Comparison of ENCODE assay signal across 1 cellular context in genomic region chr9:94922098-94922607, GRCh38.
TF ChIP-seq lines count a peak whose summit lies in the region.

No MANE protein-coding gene starts in this region.

TF ChIP-seq in HepG2, 621 proteins besides CTCF, POLR2A, EP300 and RAD21 (continued from another document and continues in another):
- TF ChIP-seq KLF9 (CRISPR knock-in tag; IDR thresholded peaks at IDR 0.05; ENCODE audit: low read depth) (no peak), IKZF1 (IDR thresholded peaks at IDR 0.05) (no peak), ZNF460 (CRISPR knock-in tag; IDR thresholded peaks at IDR 0.05; ENCODE audit: borderline replicate concordance) (no peak), SNAI1 (CRISPR knock-in tag; IDR thresholded peaks at IDR 0.05; ENCODE audit: borderline replicate concordance) (no peak), GATAD1 (CRISPR knock-in tag; IDR thresholded peaks at IDR 0.05) (no peak), HOXA7 (CRISPR knock-in tag; IDR thresholded peaks at IDR 0.05) (no peak), NKX3-1 (CRISPR knock-in tag; IDR thresholded peaks at IDR 0.05) (no peak), FOXP4 (CRISPR knock-in tag; IDR thresholded peaks at IDR 0.05) (peak; percentile 70), TOE1 (CRISPR knock-in tag; IDR thresholded peaks at IDR 0.05) (no peak), JUNB (CRISPR knock-in tag; IDR thresholded peaks at IDR 0.05; ENCODE audit: borderline replicate concordance) (no peak), SKI (IDR thresholded peaks at IDR 0.05; ENCODE audit: partially characterized antibody) (peak; percentile 80), ONECUT2 (CRISPR knock-in tag; IDR thresholded peaks at IDR 0.05) (no peak), ZFX (CRISPR knock-in tag; IDR thresholded peaks at IDR 0.05; ENCODE audit: low read depth) (peak; percentile 69), ZNF710 (CRISPR knock-in tag; IDR thresholded peaks at IDR 0.05; ENCODE audit: borderline replicate concordance) (no peak), ZFYVE20 (CRISPR knock-in tag; IDR thresholded peaks at IDR 0.05; ENCODE audit: borderline replicate concordance, low read depth) (no peak), ARID4A (CRISPR knock-in tag; IDR thresholded peaks at IDR 0.05; ENCODE audit: borderline replicate concordance) (peak; percentile 29; the same call in 1 of the 2 replicates), ZNF652 (CRISPR knock-in tag; IDR thresholded peaks at IDR 0.05; ENCODE audit: borderline replicate concordance, low read depth) (no peak), SRF (IDR thresholded peaks at IDR 0.05; ENCODE audit: low read depth, low read length) (no peak), ZNF576 (CRISPR knock-in tag; IDR thresholded peaks at IDR 0.05) (no peak), DZIP1 (CRISPR knock-in tag; IDR thresholded peaks at IDR 0.05) (no peak), MIER2 (CRISPR knock-in tag; IDR thresholded peaks at IDR 0.05) (no peak), ZNF367 (CRISPR knock-in tag; IDR thresholded peaks at IDR 0.05; ENCODE audit: borderline replicate concordance) (no peak), SMAD1 (CRISPR knock-in tag; IDR thresholded peaks at IDR 0.05; ENCODE audit: borderline replicate concordance, low read depth) (no peak), KAT8 (CRISPR knock-in tag; IDR thresholded peaks at IDR 0.05) (peak; percentile 71), ZNF30 (CRISPR knock-in tag; IDR thresholded peaks at IDR 0.05) (no peak), TGIF2 (CRISPR knock-in tag; IDR thresholded peaks at IDR 0.05) (no peak), CHD2 (IDR thresholded peaks at IDR 0.05; ENCODE audit: low read depth, low read length) (no peak), ZNF282 (IDR thresholded peaks at IDR 0.05; ENCODE audit: partially characterized antibody) (no peak), ZNF773 (CRISPR knock-in tag; IDR thresholded peaks at IDR 0.05; ENCODE audit: borderline replicate concordance) (no peak), STAT6 (CRISPR knock-in tag; IDR thresholded peaks at IDR 0.05; ENCODE audit: borderline replicate concordance) (no peak), CHCHD3 (CRISPR knock-in tag; IDR thresholded peaks at IDR 0.05) (no peak), FOXO4 (CRISPR knock-in tag; conservative IDR thresholded peaks at IDR 0.05) (no peak), HNRNPUL1 (IDR thresholded peaks at IDR 0.05; ENCODE audit: low read depth, low read length) (no peak), CENPBD1 (CRISPR knock-in tag; IDR thresholded peaks at IDR 0.05; ENCODE audit: borderline replicate concordance, low read depth) (no peak), SKIL (CRISPR knock-in tag; IDR thresholded peaks at IDR 0.05; ENCODE audit: borderline replicate concordance) (0 out of 2 replicates have a peak, but pooled peaks have one; percentile 15), REST (IDR thresholded peaks at IDR 0.05; ENCODE audit: borderline replicate concordance in 1 of 2, low read depth in 1 of 2, low read length in 2 of 2) (peak in 1 of 2 experiments; percentile 46; a peak in 1 of 4 replicates)
